Comparison of ENCODE assay signal across 1 cellular context in the genomic region with DNA sequence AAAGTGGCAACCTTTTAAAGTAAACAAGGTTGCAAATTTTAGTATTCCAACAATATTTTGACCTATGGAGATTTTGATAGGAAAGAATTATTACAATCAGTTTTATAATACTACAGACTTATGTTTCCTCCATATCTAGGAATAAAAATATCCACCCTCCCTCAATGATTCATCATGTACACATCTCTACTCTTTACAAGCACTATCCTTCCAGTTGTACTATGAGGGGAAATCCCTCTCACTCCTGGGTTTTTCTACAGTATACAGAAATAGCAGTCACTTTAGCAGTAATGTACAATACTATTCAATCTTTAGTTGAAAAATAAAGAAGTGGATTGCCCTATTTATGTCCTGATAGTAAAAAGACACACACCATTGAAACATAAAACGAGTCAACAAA.
TF ChIP-seq lines count a peak whose summit lies in the region.

No MANE protein-coding gene starts in this region.

TF ChIP-seq in WTC11, 78 proteins besides CTCF, POLR2A, EP300 and RAD21 (continued from another document):
- no peak for TF ChIP-seq IRF1 (CRISPR knock-in tag; IDR thresholded peaks at IDR 0.05)
- no peak for TF ChIP-seq GRHL2 (CRISPR knock-in tag; IDR thresholded peaks at IDR 0.05; ENCODE audit: insufficient replicate concordance, severe bottlenecking)
- no peak for TF ChIP-seq SP1 (CRISPR knock-in tag; conservative IDR thresholded peaks at IDR 0.05)
- TF ChIP-seq CDX4 (CRISPR knock-in tag; IDR thresholded peaks at IDR 0.05; ENCODE audit: borderline replicate concordance) = no peak
- no peak for TF ChIP-seq E2F4 (CRISPR knock-in tag; IDR thresholded peaks at IDR 0.05; ENCODE audit: borderline replicate concordance, low read depth)
- TF ChIP-seq ZNF512 (CRISPR knock-in tag; IDR thresholded peaks at IDR 0.05; ENCODE audit: borderline replicate concordance) = no peak
- TF ChIP-seq FOXP1 (CRISPR knock-in tag; IDR thresholded peaks at IDR 0.05; ENCODE audit: borderline replicate concordance) = no peak
- no peak for TF ChIP-seq ATF2 (CRISPR knock-in tag; IDR thresholded peaks at IDR 0.05; ENCODE audit: borderline replicate concordance, low read depth)
- no peak for TF ChIP-seq ZNF396 (CRISPR knock-in tag; IDR thresholded peaks at IDR 0.05; ENCODE audit: borderline replicate concordance)
- TF ChIP-seq IRF2 (CRISPR knock-in tag; IDR thresholded peaks at IDR 0.05; ENCODE audit: borderline replicate concordance, low read depth) = no peak
- TF ChIP-seq SMAD4 (CRISPR knock-in tag; IDR thresholded peaks at IDR 0.05) = no peak
- TF ChIP-seq TEAD1 (CRISPR knock-in tag; IDR thresholded peaks at IDR 0.05) = no peak
- TF ChIP-seq ETV6 (CRISPR knock-in tag; IDR thresholded peaks at IDR 0.05) = no peak
